In genomic region chr12:66090157-66090556, GRCh38 we compare ENCODE assay signal across 24 cellular contexts. TPM values are rescaled to one million over a fixed set of nuclear protein-coding genes. Genes with fewer than 3 reads are reported as not detected.
DNase-seq lines count a peak whose midpoint lies in the region; ATAC-seq, FAIRE-seq and TF ChIP-seq lines count a peak whose summit lies in the region.
"Had no signal": no experiment of that assay in that cellular context is flagged by ENCODE, and none has a peak within 500 bp of the region (broad histone marks: within the 10 kb centered on the region; RNA-seq: fewer than 3 reads in every experiment).

No MANE protein-coding gene starts in this region.

- H4K20me1 ChIP-seq in SK-N-SH (ENCODE audit: insufficient read depth) (no peaks in the 10 kb centered on the region), neural progenitor cell (ENCODE audit: low read depth) (no peaks in the 10 kb centered on the region)

- H3K36me3 Mint-ChIP-seq in T-helper 17 cell (ENCODE audit: low read depth) (peaks cover 7% of the 10 kb centered on the region), neural progenitor cell (no peaks in the 10 kb centered on the region)
- H3K36me3 Mint-ChIP-seq: CD8-positive, alpha-beta T cell had no signal

- ATAC-seq in SK-N-SH treated with all-trans-retinoic acid at 6 μM for 48 hours, result no peak
- ATAC-seq in T-helper 17 cell, result no peak
- ATAC-seq in HG02571 (IDR thresholded peaks at IDR 0.05; ENCODE audit: unreplicated experiment), result no peak
- ATAC-seq: CD8-positive, alpha-beta T cell had no signal

- H3K4me3 Mint-ChIP-seq in T-helper 17 cell (no peak overlapping the region), neural progenitor cell (no peak overlapping the region)
- H3K4me3 Mint-ChIP-seq: B cell; CD8-positive, alpha-beta T cell; IgD-negative memory B cell had no signal

- CTCF ChIA-PET in SK-N-SH (lab: Yijun Ruan, JAX), result no interaction called here

- WGBS in SK-N-SH (ENCODE audit: low lambda C conversion rate), result 24% methylated on average over 4 of the region's 4 CpGs
- WGBS in small intestine, 3 donors, result 61 to 81% (median 69%) methylated on average over 4 of the region's 4 CpGs

- no peaks in the 10 kb centered on the region for H3K9me3 ChIP-seq in SK-N-SH
- H3K9me3 ChIP-seq in T-helper 17 cell (ENCODE audit: control insufficient read depth, low read length, poor library complexity, severe bottlenecking), result no peaks in the 10 kb centered on the region
- H3K9me3 ChIP-seq in neural progenitor cell (ENCODE audit: low read depth), result no peaks in the 10 kb centered on the region
- H3K9me3 ChIP-seq in small intestine (ENCODE audit: control insufficient read depth, low read depth), result no peaks in the 10 kb centered on the region
- H3K9me3 ChIP-seq: Caco-2, HAP-1 had no signal

- H3K79me2 ChIP-seq in SK-N-SH (ENCODE audit: insufficient read depth), result no peaks in the 10 kb centered on the region; the same call in 1 of the 2 replicates
- H3K79me2 ChIP-seq in neural progenitor cell (ENCODE audit: low read depth), result no peaks in the 10 kb centered on the region

- H3K4me1 Mint-ChIP-seq in T-helper 17 cell (no peaks in the 10 kb centered on the region), neural progenitor cell (peaks cover 6% of the 10 kb centered on the region)

- DNase-seq in SK-N-SH (no peak), T-helper 17 cell (no peak), neural progenitor cell (ENCODE audit: low spot score) (no peak), small intestine (no peak)
- no peak for DNase-seq in activated T-cell treated with anti-CD3 and anti-CD28 coated beads, Interleukin-2, amount 50 U/mL, for 1 hour
- DNase-seq: Caco-2; CD8-positive, alpha-beta T cell; GOT3; NCI-H1048; NCI-H1417; NCI-H1694 treated with DMSO at 0.1 percent for 48 hours; NCI-H2081; NCI-H2227 treated with DMSO at 0.1 percent for 48 hours; NCI-H526 treated with DMSO at 0.1 percent for 48 hours; SIG-M5 had no signal

- H3F3A ChIP-seq in SK-N-SH (replicated peaks; ENCODE audit: insufficient read depth), result peaks cover 30% of the 10 kb centered on the region
- no peaks in the 10 kb centered on the region for H3F3A ChIP-seq in neural progenitor cell (ENCODE audit: low read depth)

- H3K36me3 ChIP-seq in SK-N-SH (replicated peaks in 1 of 2; ENCODE audit: control insufficient read depth in 1 of 2, insufficient read depth in 2 of 2, low read length in 1 of 2), result no peaks in the 10 kb centered on the region
- no peaks in the 10 kb centered on the region for H3K36me3 ChIP-seq in neural progenitor cell
- no peaks in the 10 kb centered on the region for H3K36me3 ChIP-seq in small intestine (ENCODE audit: control insufficient read depth in 2 of 2, insufficient read depth in 2 of 2, low read length in 2 of 2)
- H3K36me3 ChIP-seq: HAP-1 had no signal

- no peak for TF ChIP-seq RAD21 in SK-N-SH (IDR thresholded peaks at IDR 0.05; ENCODE audit: low read length)

- H3K27ac Mint-ChIP-seq in T-helper 17 cell (peak overlapping the region; percentile 22), neural progenitor cell (no peak overlapping the region)
- H3K27ac Mint-ChIP-seq: B cell; CD8-positive, alpha-beta T cell; IgD-negative memory B cell had no signal

- FAIRE-seq in small intestine (lab: Jason Lieb, UNC), result no peak
- FAIRE-seq: G401.6, RCC 7860 had no signal

- H3K4me1 ChIP-seq in SK-N-SH (ENCODE audit: control insufficient read depth in 1 of 2, insufficient read depth in 2 of 2, low read depth in 1 of 2, low read length in 1 of 2), result peaks cover 0 to 33% of the 10 kb centered on the region in 2 experiments; a peak in 3 of 4 replicates
- peaks cover 5% of the 10 kb centered on the region for H3K4me1 ChIP-seq in neural progenitor cell
- no peaks in the 10 kb centered on the region for H3K4me1 ChIP-seq in small intestine (ENCODE audit: control insufficient read depth in 2 of 2, insufficient read depth in 1 of 2, low read depth in 1 of 2, low read length in 1 of 2)

- TF ChIP-seq CTCF in SK-N-SH (IDR thresholded peaks at IDR 0.05) (no peak), neural progenitor cell (IDR thresholded peaks at IDR 0.05) (no peak)

- TF ChIP-seq EP300 in SK-N-SH (IDR thresholded peaks at IDR 0.05; ENCODE audit: borderline replicate concordance in 1 of 2, low read depth in 1 of 2, low read length in 1 of 2), result no peak

- no peaks in the 10 kb centered on the region for H3K9me3 Mint-ChIP-seq in neural progenitor cell
- H3K9me3 Mint-ChIP-seq: CD8-positive, alpha-beta T cell; IgD-negative memory B cell had no signal

- no peak overlapping the region for H3K4me2 ChIP-seq in SK-N-SH
- peak overlapping the region; percentile 23 for H3K4me2 ChIP-seq in neural progenitor cell

- peaks cover 45% of the 10 kb centered on the region for H3K27me3 Mint-ChIP-seq in T-helper 17 cell
- peaks cover 4% of the 10 kb centered on the region for H3K27me3 Mint-ChIP-seq in neural progenitor cell (ENCODE audit: insufficient read depth, low read depth)

- no peaks in the 10 kb centered on the region for H3K9me2 ChIP-seq in SK-N-SH

- no peak overlapping the region for H3K9ac ChIP-seq in SK-N-SH
- H3K9ac ChIP-seq in neural progenitor cell, result no peak overlapping the region

- H3K27me3 ChIP-seq in SK-N-SH (ENCODE audit: insufficient read depth), result no peaks in the 10 kb centered on the region
- H3K27me3 ChIP-seq in neural progenitor cell, result no peaks in the 10 kb centered on the region
- no peaks in the 10 kb centered on the region for H3K27me3 ChIP-seq in small intestine (ENCODE audit: control insufficient read depth in 2 of 2, insufficient read depth in 2 of 2, low read length in 2 of 2)

- POLR2A ChIA-PET in SK-N-SH (lab: Yijun Ruan, JAX), result no interaction called here

- peak overlapping the region; percentile 48 for H2AFZ ChIP-seq in SK-N-SH (ENCODE audit: low read depth)
- H2AFZ ChIP-seq in neural progenitor cell (replicated peaks), result no peak overlapping the region

- no peak overlapping the region for H3K4me3 ChIP-seq in SK-N-SH (ENCODE audit: low read depth in 2 of 2, low read length in 1 of 2)
- no peak overlapping the region for H3K4me3 ChIP-seq in neural progenitor cell
- H3K4me3 ChIP-seq in small intestine (ENCODE audit: low read depth in 1 of 2, low read length in 2 of 2), result no peak overlapping the region
- H3K4me3 ChIP-seq: HAP-1 had no signal

- H3K27ac ChIP-seq in SK-N-SH (ENCODE audit: low read depth in 2 of 2, low read length in 1 of 2), result no peak overlapping the region
- H3K27ac ChIP-seq in neural progenitor cell, result no peak overlapping the region
- no peak overlapping the region for H3K27ac ChIP-seq in small intestine (ENCODE audit: low read depth in 1 of 2, low read length in 1 of 2)
- H3K27ac ChIP-seq: 22Rv1, C4-2B had no signal

TF ChIP-seq in SK-N-SH, 30 proteins besides CTCF, POLR2A, EP300 and RAD21 (continues in another document):
- TF ChIP-seq RXRA (IDR thresholded peaks at IDR 0.05; ENCODE audit: borderline replicate concordance, low read depth) (no peak), USF2 (IDR thresholded peaks at IDR 0.05; ENCODE audit: borderline replicate concordance, low read depth, low read length) (no peak), FOXJ3 (CRISPR knock-in tag; IDR thresholded peaks at IDR 0.05) (no peak), PBX3 (IDR thresholded peaks at IDR 0.05) (no peak)

TF ChIP-seq in SK-N-SH treated with all-trans-retinoic acid at 6 μM for 48 hours, 23 proteins besides CTCF, POLR2A, EP300 and RAD21 (continues in another document):
- TF ChIP-seq ARNTL (CRISPR knock-in tag; IDR thresholded peaks at IDR 0.05; ENCODE audit: borderline replicate concordance, low read depth), result no peak
- TF ChIP-seq OSR1 (CRISPR knock-in tag; IDR thresholded peaks at IDR 0.05), result no peak
- no peak for TF ChIP-seq ZNF70 (CRISPR knock-in tag; IDR thresholded peaks at IDR 0.05)
- TF ChIP-seq POU6F1 (CRISPR knock-in tag; IDR thresholded peaks at IDR 0.05; ENCODE audit: borderline replicate concordance, low read depth), result no peak
- no peak for TF ChIP-seq ZFP30 (CRISPR knock-in tag; IDR thresholded peaks at IDR 0.05)
- TF ChIP-seq PATZ1 (CRISPR knock-in tag; IDR thresholded peaks at IDR 0.05; ENCODE audit: borderline replicate concordance), result no peak
- no peak for TF ChIP-seq ZFP3 (CRISPR knock-in tag; IDR thresholded peaks at IDR 0.05)
- TF ChIP-seq TOX (CRISPR knock-in tag; IDR thresholded peaks at IDR 0.05; ENCODE audit: borderline replicate concordance), result no peak

RNA-seq across cellular contexts. Expression of gene LLPH, which starts 40.4 kb away (rescaled TPM):
- polyA plus RNA-seq in SK-N-SH (2012; rRNA removed) (7.4 and 9.1 TPM in 2 replicates), small intestine (10 to 100 TPM; 18.8 to 28.3 (median 26.5) TPM)
- 16.7 and 33.6 TPM in 2 replicates for polyA plus RNA-seq in SK-N-SH (2012; cell fraction: cytosol; rRNA removed)
- polyA plus RNA-seq in SK-N-SH (2012; cell fraction: nucleus; rRNA removed), result 1.3 and 2.8 TPM in 2 replicates
- total RNA-seq in T-helper 17 cell (10 to 100 TPM; 20.7 to 24.0 TPM), neural progenitor cell (ENCODE audit: low replicate concordance) (6.0 and 19.9 TPM in 2 replicates)
